8 cellular contexts compared by ENCODE assay signal in genomic region chr2:71068218-71069035, GRCh38. TPM values are rescaled to one million over a fixed set of nuclear protein-coding genes. Genes with fewer than 3 reads are reported as not detected.
DNase-seq lines count a peak whose midpoint lies in the region; ATAC-seq and TF ChIP-seq lines count a peak whose summit lies in the region.

Gene NAGK, plus strand, starts transcription at chr2:71068648. Its CDS starts 36 bp downstream, at chr2:71068684.

- no peaks in the 10 kb centered on the region for H3K9me3 ChIP-seq in Loucy (ENCODE audit: insufficient read depth, low read depth, low read length)
- H3K9me3 ChIP-seq in RWPE2 (ENCODE audit: severe bottlenecking), result no peaks in the 10 kb centered on the region

- H3K4me1 Mint-ChIP-seq in activated T-helper 2 cell treated with anti-CD3 and anti-CD28 coated beads, Interferon-gamma antibody, Interleukin-2, Interleukin-4, amounts not matched to agents 10 μg/mL and 5 μg/mL and 100 μg/mL, durations not matched to agents 14 hours and 24 hours and 36 hours (ENCODE audit: low read depth), result peaks cover 44% of the 10 kb centered on the region
- peaks cover 55% of the 10 kb centered on the region in 2 donors for H3K4me1 Mint-ChIP-seq in natural killer cell

- peak within 1 kb of the TSS; percentile 40 for H3K27ac ChIP-seq in RWPE2 (ENCODE audit: poor library complexity, severe bottlenecking)

- no peaks in the 10 kb centered on the region for H3F3A ChIP-seq in Loucy (ENCODE audit: low read depth)

- H3K4me1 ChIP-seq in Loucy (ENCODE audit: insufficient read depth, low read length, poor library complexity, severe bottlenecking), result peaks cover 32% of the 10 kb centered on the region
- H3K4me1 ChIP-seq in RWPE2 (ENCODE audit: insufficient read depth, poor library complexity, severe bottlenecking), result peaks cover 16% of the 10 kb centered on the region

- H3K27me3 Mint-ChIP-seq in activated T-helper 2 cell treated with anti-CD3 and anti-CD28 coated beads, Interferon-gamma antibody, Interleukin-2, Interleukin-4, amounts not matched to agents 10 μg/mL and 5 μg/mL and 100 μg/mL, durations not matched to agents 14 hours and 24 hours and 36 hours (ENCODE audit: low read depth), result peaks cover 1% of the 10 kb centered on the region
- H3K27me3 Mint-ChIP-seq in natural killer cell (ENCODE audit: low read depth in 2 of 2), result peaks cover 2 to 8% of the 10 kb centered on the region in 2 donors

- H3K27me3 ChIP-seq in H7 (ENCODE audit: control insufficient read depth, insufficient read depth, low read length), result no peaks in the 10 kb centered on the region
- H3K27me3 ChIP-seq in Loucy (ENCODE audit: insufficient read depth, low read length, poor library complexity, severe bottlenecking), result no peaks in the 10 kb centered on the region
- no peaks in the 10 kb centered on the region for H3K27me3 ChIP-seq in RWPE2 (ENCODE audit: insufficient read depth, poor library complexity, severe bottlenecking)

- peak within 1 kb of the TSS; percentile 94 for H3K27ac Mint-ChIP-seq in activated T-helper 2 cell treated with anti-CD3 and anti-CD28 coated beads, Interferon-gamma antibody, Interleukin-2, Interleukin-4, amounts not matched to agents 10 μg/mL and 5 μg/mL and 100 μg/mL, durations not matched to agents 14 hours and 24 hours and 36 hours
- H3K27ac Mint-ChIP-seq in natural killer cell, result peak within 1 kb of the TSS; percentile 98 to 99

- peak; percentile 81 for ATAC-seq in RWPE2 (ENCODE audit: low read depth)
- peak; percentile 83 to 93 (median 88) for ATAC-seq in natural killer cell

- H3K9ac ChIP-seq in Loucy (ENCODE audit: low read depth, low read length, poor library complexity, severe bottlenecking), result peak within 1 kb of the TSS; percentile 95

- no peaks in the 10 kb centered on the region for H3K9me2 ChIP-seq in Loucy (replicated peaks; ENCODE audit: low read depth, low read length)

- TF ChIP-seq CTCF in Loucy (conservative IDR thresholded peaks at IDR 0.05; ENCODE audit: low read length) (0 out of 2 replicates have a peak, but pooled peaks have one; percentile 18), RWPE2 (IDR thresholded peaks at IDR 0.05; ENCODE audit: poor library complexity, severe bottlenecking) (no peak), fibroblast of mammary gland (conservative IDR thresholded peaks at IDR 0.05; ENCODE audit: control insufficient read depth, insufficient read depth, low read depth, low read length) (no peak), natural killer cell (IDR thresholded peaks at IDR 0.05) (no peak)

- peak within 1 kb of the TSS; percentile 95 for H3K4me3 Mint-ChIP-seq in activated T-helper 2 cell treated with anti-CD3 and anti-CD28 coated beads, Interferon-gamma antibody, Interleukin-2, Interleukin-4, amounts not matched to agents 10 μg/mL and 5 μg/mL and 100 μg/mL, durations not matched to agents 14 hours and 24 hours and 36 hours (ENCODE audit: low read depth)
- peak within 1 kb of the TSS; percentile 97 for H3K4me3 Mint-ChIP-seq in natural killer cell

- peaks cover 15% of the 10 kb centered on the region for H4K20me1 ChIP-seq in Loucy (ENCODE audit: insufficient read depth, low read length, poor library complexity, severe bottlenecking)

- peaks cover 39% of the 10 kb centered on the region for H3K79me2 ChIP-seq in Loucy (ENCODE audit: insufficient read depth, low read length)

- peak within 1 kb of the TSS; percentile 91 for H3K4me3 ChIP-seq in H7 (ENCODE audit: insufficient read depth, low read depth, low read length)
- H3K4me3 ChIP-seq in Loucy (ENCODE audit: low read length, poor library complexity, severe bottlenecking), result peak within 1 kb of the TSS; percentile 93
- H3K4me3 ChIP-seq in RWPE2 (ENCODE audit: severe bottlenecking), result peak within 1 kb of the TSS; percentile 84
- H3K4me3 ChIP-seq in fibroblast of mammary gland (ENCODE audit: control insufficient read depth, low read depth, low read length), result peak within 1 kb of the TSS; percentile 90

- peaks cover 19% of the 10 kb centered on the region for H3K36me3 Mint-ChIP-seq in activated T-helper 2 cell treated with anti-CD3 and anti-CD28 coated beads, Interferon-gamma antibody, Interleukin-2, Interleukin-4, amounts not matched to agents 10 μg/mL and 5 μg/mL and 100 μg/mL, durations not matched to agents 14 hours and 24 hours and 36 hours (ENCODE audit: low read depth)
- H3K36me3 Mint-ChIP-seq in natural killer cell, result no peaks in the 10 kb centered on the region

- H3K9me3 Mint-ChIP-seq in activated T-helper 2 cell treated with anti-CD3 and anti-CD28 coated beads, Interferon-gamma antibody, Interleukin-2, Interleukin-4, amounts not matched to agents 10 μg/mL and 5 μg/mL and 100 μg/mL, durations not matched to agents 14 hours and 24 hours and 36 hours, result no peaks in the 10 kb centered on the region
- H3K9me3 Mint-ChIP-seq in natural killer cell, result no peaks in the 10 kb centered on the region

- H3K4me2 ChIP-seq in Loucy (ENCODE audit: low read depth, low read length, poor library complexity, severe bottlenecking), result peak within 1 kb of the TSS; percentile 93

- peaks cover 7% of the 10 kb centered on the region for H3K36me3 ChIP-seq in H7 (replicated peaks; ENCODE audit: control insufficient read depth, insufficient read depth, low read length)
- peaks cover 8% of the 10 kb centered on the region; the same call in 1 of the 2 replicates for H3K36me3 ChIP-seq in Loucy (ENCODE audit: insufficient read depth, low read length)
- 0 out of 2 replicates have a peak, but pooled peaks cover 5% of the 10 kb centered on the region for H3K36me3 ChIP-seq in RWPE2 (ENCODE audit: low read depth)

- H2AFZ ChIP-seq in Loucy (ENCODE audit: low read length), result peak within 1 kb of the TSS; percentile 83

- intact Hi-C loops in activated T-helper 2 cell treated with anti-CD3 and anti-CD28 coated beads, Interferon-gamma antibody, Interleukin-2, Interleukin-4, amounts not matched to agents 10 μg/mL and 5 μg/mL and 100 μg/mL, durations not matched to agents 14 hours and 24 hours and 36 hours (cut with micrococcal nuclease), result loop anchor here (1.0 kb wide), 2 partner anchors 62 to 159 kb away; partner anchors contain the start of genes MCEE, MPHOSPH10 and PAIP2B
- intact Hi-C loops in natural killer cell (cut with micrococcal nuclease), result loop anchor here (1.0 to 5.0 kb wide), 2 partner anchors 91 to 264 kb away; partner anchors contain the start of gene ZNF638

- DNase-seq in ELF-1 (ENCODE audit: low read depth, low spot score), result peak; percentile 97
- peak; percentile 99 for DNase-seq in H7
- peak; percentile 93 for DNase-seq in RWPE2 (ENCODE audit: low spot score)
- peak; percentile 97 for DNase-seq in activated T-helper 2 cell treated with anti-CD3 and anti-CD28 coated beads, Interferon-gamma antibody, Interleukin-2, Interleukin-4, amounts not matched to agents 10 μg/mL and 5 μg/mL and 100 μg/mL, durations not matched to agents 14 hours and 24 hours and 36 hours (ENCODE audit: low spot score)
- DNase-seq in fibroblast of mammary gland (ENCODE audit: low read depth), result peak; percentile 94
- peak; percentile 98 for DNase-seq in natural killer cell
- DNase-seq in stimulated activated naive CD4-positive, alpha-beta T cell (lab: John Stamatoyannopoulos, UW), result peak; percentile 96 to 99 (median 98)

RNA-seq across cellular contexts. Expression of gene NAGK, which starts in this region (rescaled TPM):
- total RNA-seq in H7 (2014; rRNA removed; shearing (Covaris generic)), result 40.9 and 51.7 TPM in 2 replicates
- 59.3 and 62.4 TPM in 2 replicates for total RNA-seq in activated T-helper 2 cell treated with anti-CD3 and anti-CD28 coated beads, Interferon-gamma antibody, Interleukin-2, Interleukin-4, amounts not matched to agents 10 μg/mL and 5 μg/mL and 100 μg/mL, durations not matched to agents 14 hours and 24 hours and 36 hours
- 10 to 100 TPM; 67.3 to 93.6 (median 74.9) TPM for total RNA-seq in natural killer cell

Comparison
In these comparisons a context has a peak if more than half of its experiments do, and no peak if none do; other contexts are left out.
1. Peak in every context shown above with its lines: DNase-seq, ATAC-seq, H3K4me3 ChIP-seq and H3K27ac ChIP-seq.